In the genomic region with DNA sequence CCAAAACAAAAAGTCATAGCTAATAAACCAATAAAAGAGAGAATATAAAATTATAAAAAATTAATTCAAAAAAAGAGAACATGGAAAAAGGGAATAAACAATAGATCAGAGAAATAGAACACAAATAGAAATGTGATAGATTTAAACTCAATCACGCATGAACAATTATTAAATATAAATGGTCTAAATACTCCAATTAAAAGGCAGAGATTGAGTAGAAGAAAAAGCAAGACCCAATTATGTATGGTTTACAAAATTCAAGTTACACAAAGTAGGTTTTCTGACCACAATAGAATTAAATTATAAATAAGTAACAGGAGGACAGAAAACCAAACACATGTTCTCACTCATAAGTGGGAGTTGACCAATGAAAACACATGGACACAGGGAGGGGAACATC, we compare ENCODE assay signal across 27 cellular contexts.
"Had no signal": no experiment of that assay in that cellular context is flagged by ENCODE, and none has a peak within 500 bp of the region (broad histone marks: within the 10 kb centered on the region; RNA-seq: fewer than 3 reads in every experiment).

No MANE protein-coding gene starts in this region.

- FAIRE-seq: urothelium cell line had no signal

- H3K27me3 ChIP-seq: stomach, suprapubic skin, testis, thyroid gland, tibial artery, tibial nerve, transverse colon, upper lobe of left lung, upper lobe of right lung, uterus, vagina had no signal

- H3K4me3 ChIP-seq: stomach, suprapubic skin, testis, thoracic aorta, thyroid gland, tibial artery, tibial nerve, transverse colon, upper lobe of left lung, upper lobe of right lung, uterus, vagina had no signal

- H3K27ac ChIP-seq: stomach, suprapubic skin, testis, thoracic aorta, thyroid gland, tibial artery, tibial nerve, transverse colon, upper lobe of left lung, upper lobe of right lung, uterus, vagina had no signal

- ATAC-seq: stimulated activated effector memory CD8-positive, alpha-beta T cell treated with anti-CD3 and anti-CD28 coated beads, Interleukin-12 subunit alpha, Interleukin-12 subunit beta, amount 100 ng/mL, for 72 hours; stimulated activated memory B cell treated with anti-CD40 and anti-IgM and Interleukin-4, amounts not matched to agents 10 μg/mL and 1 μg/mL and 100 μg/mL, for 72 hours; stimulated activated naive B cell treated with anti-CD40 and anti-IgM and Interleukin-4, amounts not matched to agents 10 μg/mL and 1 μg/mL and 100 μg/mL, for 72 hours; stimulated activated naive CD8-positive, alpha-beta T cell treated with anti-CD3 and anti-CD28 coated beads, Interleukin-15, amount 100 ng/mL, for 72 hours; stimulated activated naive CD8-positive, alpha-beta T cell treated with anti-CD3 and anti-CD28 coated beads, Interleukin-15, Interleukin-2, amounts not matched to agents 100 U/mL and 50 U/mL, for 24 hours; upper lobe of right lung had no signal

- H3K9me3 ChIP-seq: testis, thyroid gland, upper lobe of right lung, vagina had no signal

- DNase-seq: stimulated activated CD4-positive, alpha-beta T cell treated with anti-CD3 and anti-CD28 coated beads, Interleukin-2, amount 100 ng/mL, for 48 hours; stimulated activated CD4-positive, alpha-beta T cell treated with anti-CD3 and anti-CD28 coated beads, Interleukin-4, amount 100 ng/mL, for 1 hour; stimulated activated CD4-positive, alpha-beta T cell treated with anti-CD3 and anti-CD28 coated beads, Interleukin-4, amount 100 ng/mL, for 24 hours; stimulated activated CD4-positive, alpha-beta T cell treated with anti-CD3 and anti-CD28 coated beads, Interleukin-4, amount 100 ng/mL, for 4 hours; stimulated activated CD8-positive, alpha-beta memory T cell treated with anti-CD3 and anti-CD28 coated beads, Interleukin-4, amount 100 ng/mL, for 48 hours; stimulated activated naive B cell treated with anti-CD40 and anti-IgM and Interleukin-4, amounts not matched to agents 10 μg/mL and 1 μg/mL and 100 μg/mL, for 72 hours; stimulated activated naive CD4-positive, alpha-beta T cell; stimulated activated naive CD4-positive, alpha-beta T cell treated with Interleukin-2 at 50 U/mL for 16 hours; stimulated activated naive CD8-positive, alpha-beta T cell treated with anti-CD3 and anti-CD28 coated beads, Interleukin-15, amount 100 ng/mL, for 72 hours; stimulated activated naive CD8-positive, alpha-beta T cell treated with anti-CD3 and anti-CD28 coated beads, Interleukin-15, Interleukin-2, amounts not matched to agents 100 U/mL and 50 U/mL, for 24 hours; stomach; substantia nigra; testis; thyroid gland; tibial artery; transverse colon; trophoblast cell; upper lobe of left lung; upper lobe of right lung; uterus had no signal

- H3K36me3 ChIP-seq: stomach, suprapubic skin, thoracic aorta, thyroid gland, transverse colon, upper lobe of left lung, upper lobe of right lung, uterus, vagina had no signal

- H3K4me1 ChIP-seq: stomach, suprapubic skin, testis, thyroid gland, tibial artery, tibial nerve, transverse colon, upper lobe of left lung, upper lobe of right lung, uterus, vagina had no signal
